Comparison of ENCODE assay signal across 26 cellular contexts in the genomic region with DNA sequence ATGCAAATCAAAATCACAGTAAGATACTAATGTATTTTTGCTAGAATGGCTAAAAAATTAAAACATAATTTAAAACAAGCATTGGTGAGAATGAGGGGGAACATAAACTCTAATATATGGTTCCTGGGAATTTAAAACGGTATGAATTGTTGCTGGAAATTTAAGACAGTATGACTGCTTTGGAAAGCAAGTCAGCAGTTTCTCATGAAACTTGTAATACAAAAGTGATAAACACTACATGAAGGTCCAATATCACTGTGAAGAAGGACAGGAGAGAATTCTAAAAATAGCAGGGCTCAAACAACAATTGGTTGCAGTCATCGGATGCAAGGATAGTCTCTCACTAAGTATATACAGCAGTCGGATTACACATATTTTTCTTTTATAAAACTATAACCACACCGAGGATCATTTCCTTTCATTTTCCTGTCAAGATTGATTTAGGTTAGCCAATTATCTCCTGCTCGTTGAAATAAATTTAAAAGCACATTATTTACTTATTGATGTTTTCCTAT. TPM values are rescaled to one million over a fixed set of nuclear protein-coding genes. Genes with fewer than 3 reads are reported as not detected.
DNase-seq lines count a peak whose midpoint lies in the region; ATAC-seq and TF ChIP-seq lines count a peak whose summit lies in the region.
"Had no signal": no experiment of that assay in that cellular context is flagged by ENCODE, and none has a peak within 500 bp of the region (broad histone marks: within the 10 kb centered on the region; RNA-seq: fewer than 3 reads in every experiment).

No MANE protein-coding gene starts in this region.

- intact Hi-C loops in A673 (cut with micrococcal nuclease; ENCODE audit: unreplicated experiment): no loop called here

- CTCF ChIA-PET in A673 (lab: Charles Lee): no interaction called here
- CTCF ChIA-PET in HEK293 (lab: Yijun Ruan, JAX): no interaction called here

- TF ChIP-seq CTCF in A673 (conservative IDR thresholded peaks at IDR 0.05; ENCODE audit: low read depth, low read length) (no peak), HEK293 (tag by site-specific recombination; IDR thresholded peaks at IDR 0.05) (no peak), RWPE2 (IDR thresholded peaks at IDR 0.05; ENCODE audit: poor library complexity, severe bottlenecking) (no peak)

- no TSS peak for BruUV-seq in A673 (replicated peaks; lab: Mats Ljungman, UMichigan)

- POLR2A ChIA-PET in A673 (lab: Charles Lee; ENCODE audit: low non-redundant PET) (interaction anchor here (0.7 kb wide), 1 partner anchor 579 kb away, joined by 3 read pairs; a partner anchor contains a TSS), HEK293 (lab: Yijun Ruan, JAX) (interaction anchor here (0.6 to 0.7 kb wide), 2 partner anchors 132 to 580 kb away, joined by 3 to 6 read pairs; no protein-coding TSS in a partner anchor)

- no peak for DNase-seq in A673 (ENCODE audit: low spot score)
- no peak for DNase-seq in RWPE2 (ENCODE audit: low spot score)
- DNase-seq in putamen (ENCODE audit: low spot score): no peak
- DNase-seq: activated CD4-positive, CD25-positive, alpha-beta regulatory T cell treated with anti-CD3 and anti-CD28 coated beads, Interleukin-2, amount 50 U/mL, for 72 hours; activated naive CD4-positive, alpha-beta T cell treated with anti-CD3 and anti-CD28 coated beads for 36 hours; activated T-cell treated with anti-CD3 and anti-CD28 coated beads, Interleukin-2, amount 50 U/mL, for 24 hours; amygdala; IMR-90; left cardiac atrium; NCI-H1105; NCI-H2029; NCI-H446 treated with DMSO at 0.1 percent for 48 hours; NK-92 treated with Interleukin-12 subunit alpha and Interleukin-12 subunit beta, amount 100 ng/mL, for 24 hours; psoas muscle; small intestine; substantia nigra had no signal

- ATAC-seq in RWPE2 (ENCODE audit: low read depth) (no peak), GM19463 (IDR thresholded peaks at IDR 0.05; ENCODE audit: unreplicated experiment) (no peak), HG02973 (IDR thresholded peaks at IDR 0.05; ENCODE audit: unreplicated experiment) (no peak)
- ATAC-seq: left cardiac atrium; psoas muscle; stimulated activated effector memory CD8-positive, alpha-beta T cell treated with anti-CD3 and anti-CD28 coated beads, Interleukin-12 subunit alpha, Interleukin-12 subunit beta, amount 100 ng/mL, for 72 hours had no signal

- H3K27ac ChIP-seq in A673 (ENCODE audit: low read depth, low read length, poor library complexity, severe bottlenecking) (peak overlapping the region; percentile 47), HEK293 (ENCODE audit: extremely low read depth, low read depth, low read length) (no peak overlapping the region), RWPE2 (ENCODE audit: poor library complexity, severe bottlenecking) (no peak overlapping the region)
- H3K27ac ChIP-seq: C4-2B, HL-60, psoas muscle had no signal

- H3K4me3 ChIP-seq in A673 (ENCODE audit: low read depth, low read length, poor library complexity, severe bottlenecking) (peak overlapping the region; percentile 56), HEK293 (ENCODE audit: low read depth, low read length) (peak overlapping the region; percentile 49), RWPE2 (ENCODE audit: severe bottlenecking) (peak overlapping the region; percentile 32), iPS-18c (ENCODE audit: insufficient read depth, low read depth, low read length) (peak overlapping the region; percentile 20; the same call in 1 of the 2 replicates)
- H3K4me3 ChIP-seq: HAP-1, psoas muscle had no signal

- H3K36me3 ChIP-seq in A673 (ENCODE audit: insufficient read depth, low read length, poor library complexity, severe bottlenecking) (no peaks in the 10 kb centered on the region), HEK293 (ENCODE audit: control insufficient read depth in 2 of 2, insufficient read depth in 1 of 2, low read length in 2 of 2) (no peaks in the 10 kb centered on the region), RWPE2 (ENCODE audit: low read depth) (no peaks in the 10 kb centered on the region)
- H3K36me3 ChIP-seq: HAP-1 had no signal

- H3K9me3 ChIP-seq in A673 (ENCODE audit: low read depth, low read length, poor library complexity, severe bottlenecking): no peaks in the 10 kb centered on the region
- H3K9me3 ChIP-seq in HEK293 (ENCODE audit: control insufficient read depth, insufficient read depth, low read depth, low read length): no peaks in the 10 kb centered on the region
- no peaks in the 10 kb centered on the region for H3K9me3 ChIP-seq in RWPE2 (ENCODE audit: severe bottlenecking)
- H3K9me3 ChIP-seq in iPS-18c (ENCODE audit: control insufficient read depth, insufficient read depth, low read length): no peaks in the 10 kb centered on the region
- H3K9me3 ChIP-seq: HAP-1, psoas muscle had no signal

- no peaks in the 10 kb centered on the region for H3K27me3 ChIP-seq in A673 (replicated peaks; ENCODE audit: insufficient read depth, low read depth, low read length, poor library complexity)
- H3K27me3 ChIP-seq in RWPE2 (ENCODE audit: insufficient read depth, poor library complexity, severe bottlenecking): no peaks in the 10 kb centered on the region

- H3K4me1 ChIP-seq in A673 (ENCODE audit: insufficient read depth, low read length, poor library complexity, severe bottlenecking): peaks cover 3% of the 10 kb centered on the region
- H3K4me1 ChIP-seq in HEK293 (ENCODE audit: control insufficient read depth, insufficient read depth, low read length): no peaks in the 10 kb centered on the region
- H3K4me1 ChIP-seq in RWPE2 (ENCODE audit: insufficient read depth, poor library complexity, severe bottlenecking): no peaks in the 10 kb centered on the region
- H3K4me1 ChIP-seq: psoas muscle had no signal

TF ChIP-seq in HEK293, 187 proteins besides CTCF, POLR2A, EP300 and RAD21:
- TF ChIP-seq BCL11A (tag by site-specific recombination; IDR thresholded peaks at IDR 0.05; ENCODE audit: low read depth): no peak
- TF ChIP-seq ZNF785 (tag by site-specific recombination; IDR thresholded peaks at IDR 0.05): no peak
- no peak for TF ChIP-seq ZNF239 (tag by site-specific recombination; IDR thresholded peaks at IDR 0.05)
- TF ChIP-seq ZSCAN18 (tag by site-specific recombination; IDR thresholded peaks at IDR 0.05): no peak
- TF ChIP-seq MYNN (tag by site-specific recombination; IDR thresholded peaks at IDR 0.05; ENCODE audit: borderline replicate concordance): no peak
- no peak for TF ChIP-seq WT1 (tag by site-specific recombination; IDR thresholded peaks at IDR 0.05)
- TF ChIP-seq ZNF747 (tag by site-specific recombination; IDR thresholded peaks at IDR 0.05): no peak
- no peak for TF ChIP-seq ZNF10 (tag by site-specific recombination; IDR thresholded peaks at IDR 0.05)
- no peak for TF ChIP-seq HOXD13 (CRISPR knock-in tag; IDR thresholded peaks at IDR 0.05; ENCODE audit: borderline replicate concordance)
- TF ChIP-seq ZFP3 (tag by site-specific recombination; IDR thresholded peaks at IDR 0.05; ENCODE audit: low read depth): no peak
- TF ChIP-seq ZNF311 (tag by site-specific recombination; IDR thresholded peaks at IDR 0.05; ENCODE audit: borderline replicate concordance): no peak

RNA-seq across cellular contexts. Expression of gene PRSS16, which starts 18.5 kb away (rescaled TPM):
- 0.64 and 0.85 TPM in 2 replicates for total RNA-seq in A673 (2021)
- total RNA-seq: cardiac septum, IMR-90, myocyte, psoas muscle had no signal
